ENCODE assay signal across 18 cellular contexts in the genomic region with DNA sequence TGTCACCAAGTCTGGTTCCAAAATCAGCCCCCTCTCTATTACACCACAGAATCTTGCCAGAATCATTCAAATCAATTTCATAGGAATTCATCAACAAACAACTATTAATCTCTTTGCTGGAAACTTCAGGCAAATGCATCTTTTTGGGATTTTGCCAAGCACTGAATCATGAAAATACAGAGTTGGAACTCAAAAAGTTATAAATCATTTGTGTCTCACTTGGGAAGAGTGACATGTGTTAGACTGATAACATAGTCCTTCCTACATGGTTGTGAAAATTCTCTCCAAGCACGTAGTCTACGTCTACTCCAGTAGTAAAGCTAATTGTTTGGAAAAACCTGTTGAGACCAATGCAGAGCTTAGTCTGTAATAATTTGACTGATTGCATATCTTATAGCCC.
"Had no signal": no experiment of that assay in that cellular context is flagged by ENCODE, and none has a peak within 500 bp of the region (broad histone marks: within the 10 kb centered on the region; RNA-seq: fewer than 3 reads in every experiment).

No MANE protein-coding gene starts in this region.

- H3K4me2 ChIP-seq: KMS-11 had no signal

- H3K9ac ChIP-seq: KMS-11 had no signal

- FAIRE-seq: HepG2 had no signal

- DNase-seq: IMR-90, Kasumi-1, MM.1S, NCI-H1092 treated with DMSO at 0.1 percent for 48 hours, NCI-H1436, NCI-H187, NCI-H2029, NCI-H2171 treated with DMSO at 0.1 percent for 48 hours, NCI-H446, NCI-H510A, NCI-H524 treated with DMSO at 0.1 percent for 48 hours, NCI-H69, NCI-H774, SHP77 had no signal

- H3K27ac ChIP-seq: KMS-11, RWPE1 had no signal

- ATAC-seq: HepG2, Panc1 had no signal
